ENCODE assay signal across 1 cellular context in the genomic region with DNA sequence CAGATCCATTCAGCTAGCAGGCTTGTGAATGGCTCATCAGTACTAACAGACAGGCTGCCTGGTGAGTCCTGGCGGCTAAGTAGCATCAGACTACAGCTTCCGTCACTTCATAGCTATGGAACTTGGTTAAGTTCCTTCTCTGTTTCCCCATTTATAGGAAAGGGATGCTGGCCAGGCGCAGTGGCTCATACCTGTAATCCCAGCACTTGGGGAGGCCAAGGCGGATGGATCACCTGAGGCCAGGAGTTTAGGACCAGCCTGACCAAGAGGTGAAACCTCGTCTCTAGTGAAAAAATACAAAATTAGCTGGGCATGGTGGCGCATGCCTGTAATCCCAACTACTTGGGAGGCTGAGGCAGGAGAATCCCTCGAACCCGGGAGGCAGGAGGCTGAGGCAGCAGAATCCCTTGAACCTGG.
TF ChIP-seq lines count a peak whose summit lies in the region.

No MANE protein-coding gene starts in this region.

TF ChIP-seq in HepG2, 621 proteins besides CTCF, POLR2A, EP300 and RAD21 (continues in another document):
- peak; percentile 20; the same call in 1 of the 2 replicates for TF ChIP-seq SALL1 (CRISPR knock-in tag; IDR thresholded peaks at IDR 0.05)
- 0 out of 2 replicates have a peak, but pooled peaks have one; percentile 12 for TF ChIP-seq ZMAT3 (CRISPR knock-in tag; conservative IDR thresholded peaks at IDR 0.05)
- TF ChIP-seq ZNF557 (CRISPR knock-in tag; IDR thresholded peaks at IDR 0.05): 0 out of 2 replicates have a peak, but pooled peaks have one; percentile 29
- peak; percentile 63; the same call in 1 of the 2 replicates for TF ChIP-seq NFKB2 (CRISPR knock-in tag; IDR thresholded peaks at IDR 0.05; ENCODE audit: borderline replicate concordance)
- TF ChIP-seq, protein P1, sequence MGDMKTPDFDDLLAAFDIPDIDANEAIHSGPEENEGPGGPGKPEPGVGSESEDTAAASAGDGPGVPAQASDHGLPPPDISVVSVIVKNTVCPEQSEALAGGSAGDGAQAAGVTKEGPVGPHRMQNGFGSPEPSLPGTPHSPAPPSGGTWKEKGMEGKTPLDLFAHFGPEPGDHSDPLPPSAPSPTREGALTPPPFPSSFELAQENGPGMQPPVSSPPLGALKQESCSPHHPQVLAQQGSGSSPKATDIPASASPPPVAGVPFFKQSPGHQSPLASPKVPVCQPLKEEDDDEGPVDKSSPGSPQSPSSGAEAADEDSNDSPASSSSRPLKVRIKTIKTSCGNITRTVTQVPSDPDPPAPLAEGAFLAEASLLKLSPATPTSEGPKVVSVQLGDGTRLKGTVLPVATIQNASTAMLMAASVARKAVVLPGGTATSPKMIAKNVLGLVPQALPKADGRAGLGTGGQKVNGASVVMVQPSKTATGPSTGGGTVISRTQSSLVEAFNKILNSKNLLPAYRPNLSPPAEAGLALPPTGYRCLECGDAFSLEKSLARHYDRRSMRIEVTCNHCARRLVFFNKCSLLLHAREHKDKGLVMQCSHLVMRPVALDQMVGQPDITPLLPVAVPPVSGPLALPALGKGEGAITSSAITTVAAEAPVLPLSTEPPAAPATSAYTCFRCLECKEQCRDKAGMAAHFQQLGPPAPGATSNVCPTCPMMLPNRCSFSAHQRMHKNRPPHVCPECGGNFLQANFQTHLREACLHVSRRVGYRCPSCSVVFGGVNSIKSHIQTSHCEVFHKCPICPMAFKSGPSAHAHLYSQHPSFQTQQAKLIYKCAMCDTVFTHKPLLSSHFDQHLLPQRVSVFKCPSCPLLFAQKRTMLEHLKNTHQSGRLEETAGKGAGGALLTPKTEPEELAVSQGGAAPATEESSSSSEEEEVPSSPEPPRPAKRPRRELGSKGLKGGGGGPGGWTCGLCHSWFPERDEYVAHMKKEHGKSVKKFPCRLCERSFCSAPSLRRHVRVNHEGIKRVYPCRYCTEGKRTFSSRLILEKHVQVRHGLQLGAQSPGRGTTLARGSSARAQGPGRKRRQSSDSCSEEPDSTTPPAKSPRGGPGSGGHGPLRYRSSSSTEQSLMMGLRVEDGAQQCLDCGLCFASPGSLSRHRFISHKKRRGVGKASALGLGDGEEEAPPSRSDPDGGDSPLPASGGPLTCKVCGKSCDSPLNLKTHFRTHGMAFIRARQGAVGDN (CRISPR knock-in tag; IDR thresholded peaks at IDR 0.05): 0 out of 2 replicates have a peak, but pooled peaks have one; percentile 35
- TF ChIP-seq ZNF547 (CRISPR knock-in tag; IDR thresholded peaks at IDR 0.05): 0 out of 2 replicates have a peak, but pooled peaks have one; percentile 17
- TF ChIP-seq, protein P2, sequence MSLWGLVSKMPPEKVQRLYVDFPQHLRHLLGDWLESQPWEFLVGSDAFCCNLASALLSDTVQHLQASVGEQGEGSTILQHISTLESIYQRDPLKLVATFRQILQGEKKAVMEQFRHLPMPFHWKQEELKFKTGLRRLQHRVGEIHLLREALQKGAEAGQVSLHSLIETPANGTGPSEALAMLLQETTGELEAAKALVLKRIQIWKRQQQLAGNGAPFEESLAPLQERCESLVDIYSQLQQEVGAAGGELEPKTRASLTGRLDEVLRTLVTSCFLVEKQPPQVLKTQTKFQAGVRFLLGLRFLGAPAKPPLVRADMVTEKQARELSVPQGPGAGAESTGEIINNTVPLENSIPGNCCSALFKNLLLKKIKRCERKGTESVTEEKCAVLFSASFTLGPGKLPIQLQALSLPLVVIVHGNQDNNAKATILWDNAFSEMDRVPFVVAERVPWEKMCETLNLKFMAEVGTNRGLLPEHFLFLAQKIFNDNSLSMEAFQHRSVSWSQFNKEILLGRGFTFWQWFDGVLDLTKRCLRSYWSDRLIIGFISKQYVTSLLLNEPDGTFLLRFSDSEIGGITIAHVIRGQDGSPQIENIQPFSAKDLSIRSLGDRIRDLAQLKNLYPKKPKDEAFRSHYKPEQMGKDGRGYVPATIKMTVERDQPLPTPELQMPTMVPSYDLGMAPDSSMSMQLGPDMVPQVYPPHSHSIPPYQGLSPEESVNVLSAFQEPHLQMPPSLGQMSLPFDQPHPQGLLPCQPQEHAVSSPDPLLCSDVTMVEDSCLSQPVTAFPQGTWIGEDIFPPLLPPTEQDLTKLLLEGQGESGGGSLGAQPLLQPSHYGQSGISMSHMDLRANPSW (CRISPR knock-in tag; IDR thresholded peaks at IDR 0.05; ENCODE audit: borderline replicate concordance): 0 out of 2 replicates have a peak, but pooled peaks have one; percentile 8
- peak; percentile 8; the same call in 1 of the 2 replicates for TF ChIP-seq GABPB1 (CRISPR knock-in tag; IDR thresholded peaks at IDR 0.05)
- TF ChIP-seq, protein P3, sequence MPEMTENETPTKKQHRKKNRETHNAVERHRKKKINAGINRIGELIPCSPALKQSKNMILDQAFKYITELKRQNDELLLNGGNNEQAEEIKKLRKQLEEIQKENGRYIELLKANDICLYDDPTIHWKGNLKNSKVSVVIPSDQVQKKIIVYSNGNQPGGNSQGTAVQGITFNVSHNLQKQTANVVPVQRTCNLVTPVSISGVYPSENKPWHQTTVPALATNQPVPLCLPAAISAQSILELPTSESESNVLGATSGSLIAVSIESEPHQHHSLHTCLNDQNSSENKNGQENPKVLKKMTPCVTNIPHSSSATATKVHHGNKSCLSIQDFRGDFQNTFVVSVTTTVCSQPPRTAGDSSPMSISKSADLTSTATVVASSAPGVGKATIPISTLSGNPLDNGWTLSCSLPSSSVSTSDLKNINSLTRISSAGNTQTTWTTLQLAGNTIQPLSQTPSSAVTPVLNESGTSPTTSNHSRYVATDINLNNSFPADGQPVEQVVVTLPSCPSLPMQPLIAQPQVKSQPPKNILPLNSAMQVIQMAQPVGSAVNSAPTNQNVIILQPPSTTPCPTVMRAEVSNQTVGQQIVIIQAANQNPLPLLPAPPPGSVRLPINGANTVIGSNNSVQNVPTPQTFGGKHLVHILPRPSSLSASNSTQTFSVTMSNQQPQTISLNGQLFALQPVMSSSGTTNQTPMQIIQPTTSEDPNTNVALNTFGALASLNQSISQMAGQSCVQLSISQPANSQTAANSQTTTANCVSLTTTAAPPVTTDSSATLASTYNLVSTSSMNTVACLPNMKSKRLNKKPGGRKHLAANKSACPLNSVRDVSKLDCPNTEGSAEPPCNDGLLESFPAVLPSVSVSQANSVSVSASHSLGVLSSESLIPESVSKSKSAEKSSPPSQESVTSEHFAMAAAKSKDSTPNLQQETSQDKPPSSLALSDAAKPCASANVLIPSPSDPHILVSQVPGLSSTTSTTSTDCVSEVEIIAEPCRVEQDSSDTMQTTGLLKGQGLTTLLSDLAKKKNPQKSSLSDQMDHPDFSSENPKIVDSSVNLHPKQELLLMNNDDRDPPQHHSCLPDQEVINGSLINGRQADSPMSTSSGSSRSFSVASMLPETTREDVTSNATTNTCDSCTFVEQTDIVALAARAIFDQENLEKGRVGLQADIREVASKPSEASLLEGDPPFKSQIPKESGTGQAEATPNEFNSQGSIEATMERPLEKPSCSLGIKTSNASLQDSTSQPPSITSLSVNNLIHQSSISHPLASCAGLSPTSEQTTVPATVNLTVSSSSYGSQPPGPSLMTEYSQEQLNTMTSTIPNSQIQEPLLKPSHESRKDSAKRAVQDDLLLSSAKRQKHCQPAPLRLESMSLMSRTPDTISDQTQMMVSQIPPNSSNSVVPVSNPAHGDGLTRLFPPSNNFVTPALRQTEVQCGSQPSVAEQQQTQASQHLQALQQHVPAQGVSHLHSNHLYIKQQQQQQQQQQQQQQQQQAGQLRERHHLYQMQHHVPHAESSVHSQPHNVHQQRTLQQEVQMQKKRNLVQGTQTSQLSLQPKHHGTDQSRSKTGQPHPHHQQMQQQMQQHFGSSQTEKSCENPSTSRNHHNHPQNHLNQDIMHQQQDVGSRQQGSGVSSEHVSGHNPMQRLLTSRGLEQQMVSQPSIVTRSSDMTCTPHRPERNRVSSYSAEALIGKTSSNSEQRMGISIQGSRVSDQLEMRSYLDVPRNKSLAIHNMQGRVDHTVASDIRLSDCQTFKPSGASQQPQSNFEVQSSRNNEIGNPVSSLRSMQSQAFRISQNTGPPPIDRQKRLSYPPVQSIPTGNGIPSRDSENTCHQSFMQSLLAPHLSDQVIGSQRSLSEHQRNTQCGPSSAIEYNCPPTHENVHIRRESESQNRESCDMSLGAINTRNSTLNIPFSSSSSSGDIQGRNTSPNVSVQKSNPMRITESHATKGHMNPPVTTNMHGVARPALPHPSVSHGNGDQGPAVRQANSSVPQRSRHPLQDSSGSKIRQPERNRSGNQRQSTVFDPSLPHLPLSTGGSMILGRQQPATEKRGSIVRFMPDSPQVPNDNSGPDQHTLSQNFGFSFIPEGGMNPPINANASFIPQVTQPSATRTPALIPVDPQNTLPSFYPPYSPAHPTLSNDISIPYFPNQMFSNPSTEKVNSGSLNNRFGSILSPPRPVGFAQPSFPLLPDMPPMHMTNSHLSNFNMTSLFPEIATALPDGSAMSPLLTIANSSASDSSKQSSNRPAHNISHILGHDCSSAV (CRISPR knock-in tag; IDR thresholded peaks at IDR 0.05; ENCODE audit: borderline replicate concordance): 0 out of 2 replicates have a peak, but pooled peaks have one; percentile 48
- peak; percentile 26; the same call in 1 of the 2 replicates for TF ChIP-seq ZNF367 (CRISPR knock-in tag; IDR thresholded peaks at IDR 0.05; ENCODE audit: borderline replicate concordance)
- TF ChIP-seq ZNF83 (CRISPR knock-in tag; IDR thresholded peaks at IDR 0.05; ENCODE audit: borderline replicate concordance): peak; percentile 75; the same call in 1 of the 2 replicates
- 0 out of 2 replicates have a peak, but pooled peaks have one; percentile 30 for TF ChIP-seq ZNF430 (CRISPR knock-in tag; IDR thresholded peaks at IDR 0.05)
- TF ChIP-seq ZMYM3 (CRISPR knock-in tag; IDR thresholded peaks at IDR 0.05): peak; percentile 34; the same call in 1 of the 2 replicates
- TF ChIP-seq BRD4 (CRISPR knock-in tag; IDR thresholded peaks at IDR 0.05): 0 out of 2 replicates have a peak, but pooled peaks have one; percentile 51
- TF ChIP-seq ZNF569 (CRISPR knock-in tag; IDR thresholded peaks at IDR 0.05; ENCODE audit: borderline replicate concordance): 0 out of 2 replicates have a peak, but pooled peaks have one; percentile 49
- TF ChIP-seq AHR (CRISPR knock-in tag; IDR thresholded peaks at IDR 0.05): 0 out of 2 replicates have a peak, but pooled peaks have one; percentile 53
- 0 out of 2 replicates have a peak, but pooled peaks have one; percentile 46 for TF ChIP-seq XBP1 (CRISPR knock-in tag; IDR thresholded peaks at IDR 0.05)
- 0 out of 2 replicates have a peak, but pooled peaks have one; percentile 71 for TF ChIP-seq ZNF737 (CRISPR knock-in tag; IDR thresholded peaks at IDR 0.05; ENCODE audit: borderline replicate concordance)
- TF ChIP-seq, protein P4, sequence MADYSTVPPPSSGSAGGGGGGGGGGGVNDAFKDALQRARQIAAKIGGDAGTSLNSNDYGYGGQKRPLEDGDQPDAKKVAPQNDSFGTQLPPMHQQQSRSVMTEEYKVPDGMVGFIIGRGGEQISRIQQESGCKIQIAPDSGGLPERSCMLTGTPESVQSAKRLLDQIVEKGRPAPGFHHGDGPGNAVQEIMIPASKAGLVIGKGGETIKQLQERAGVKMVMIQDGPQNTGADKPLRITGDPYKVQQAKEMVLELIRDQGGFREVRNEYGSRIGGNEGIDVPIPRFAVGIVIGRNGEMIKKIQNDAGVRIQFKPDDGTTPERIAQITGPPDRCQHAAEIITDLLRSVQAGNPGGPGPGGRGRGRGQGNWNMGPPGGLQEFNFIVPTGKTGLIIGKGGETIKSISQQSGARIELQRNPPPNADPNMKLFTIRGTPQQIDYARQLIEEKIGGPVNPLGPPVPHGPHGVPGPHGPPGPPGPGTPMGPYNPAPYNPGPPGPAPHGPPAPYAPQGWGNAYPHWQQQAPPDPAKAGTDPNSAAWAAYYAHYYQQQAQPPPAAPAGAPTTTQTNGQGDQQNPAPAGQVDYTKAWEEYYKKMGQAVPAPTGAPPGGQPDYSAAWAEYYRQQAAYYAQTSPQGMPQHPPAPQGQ (CRISPR knock-in tag; IDR thresholded peaks at IDR 0.05; ENCODE audit: borderline replicate concordance): 0 out of 2 replicates have a peak, but pooled peaks have one; percentile 66
- TF ChIP-seq FOSL1 (CRISPR knock-in tag; IDR thresholded peaks at IDR 0.05; ENCODE audit: borderline replicate concordance): peak; percentile 7; the same call in 1 of the 2 replicates
- TF ChIP-seq, protein P5, sequence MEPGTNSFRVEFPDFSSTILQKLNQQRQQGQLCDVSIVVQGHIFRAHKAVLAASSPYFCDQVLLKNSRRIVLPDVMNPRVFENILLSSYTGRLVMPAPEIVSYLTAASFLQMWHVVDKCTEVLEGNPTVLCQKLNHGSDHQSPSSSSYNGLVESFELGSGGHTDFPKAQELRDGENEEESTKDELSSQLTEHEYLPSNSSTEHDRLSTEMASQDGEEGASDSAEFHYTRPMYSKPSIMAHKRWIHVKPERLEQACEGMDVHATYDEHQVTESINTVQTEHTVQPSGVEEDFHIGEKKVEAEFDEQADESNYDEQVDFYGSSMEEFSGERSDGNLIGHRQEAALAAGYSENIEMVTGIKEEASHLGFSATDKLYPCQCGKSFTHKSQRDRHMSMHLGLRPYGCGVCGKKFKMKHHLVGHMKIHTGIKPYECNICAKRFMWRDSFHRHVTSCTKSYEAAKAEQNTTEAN (CRISPR knock-in tag; conservative IDR thresholded peaks at IDR 0.05): 0 out of 2 replicates have a peak, but pooled peaks have one; percentile 18
- TF ChIP-seq ZNF263 (CRISPR knock-in tag; IDR thresholded peaks at IDR 0.05): peak; percentile 37; the same call in 1 of the 2 replicates
- peak; percentile 70; the same call in 1 of the 2 replicates for TF ChIP-seq ZNF256 (CRISPR knock-in tag; conservative IDR thresholded peaks at IDR 0.05)
- TF ChIP-seq, protein P6, sequence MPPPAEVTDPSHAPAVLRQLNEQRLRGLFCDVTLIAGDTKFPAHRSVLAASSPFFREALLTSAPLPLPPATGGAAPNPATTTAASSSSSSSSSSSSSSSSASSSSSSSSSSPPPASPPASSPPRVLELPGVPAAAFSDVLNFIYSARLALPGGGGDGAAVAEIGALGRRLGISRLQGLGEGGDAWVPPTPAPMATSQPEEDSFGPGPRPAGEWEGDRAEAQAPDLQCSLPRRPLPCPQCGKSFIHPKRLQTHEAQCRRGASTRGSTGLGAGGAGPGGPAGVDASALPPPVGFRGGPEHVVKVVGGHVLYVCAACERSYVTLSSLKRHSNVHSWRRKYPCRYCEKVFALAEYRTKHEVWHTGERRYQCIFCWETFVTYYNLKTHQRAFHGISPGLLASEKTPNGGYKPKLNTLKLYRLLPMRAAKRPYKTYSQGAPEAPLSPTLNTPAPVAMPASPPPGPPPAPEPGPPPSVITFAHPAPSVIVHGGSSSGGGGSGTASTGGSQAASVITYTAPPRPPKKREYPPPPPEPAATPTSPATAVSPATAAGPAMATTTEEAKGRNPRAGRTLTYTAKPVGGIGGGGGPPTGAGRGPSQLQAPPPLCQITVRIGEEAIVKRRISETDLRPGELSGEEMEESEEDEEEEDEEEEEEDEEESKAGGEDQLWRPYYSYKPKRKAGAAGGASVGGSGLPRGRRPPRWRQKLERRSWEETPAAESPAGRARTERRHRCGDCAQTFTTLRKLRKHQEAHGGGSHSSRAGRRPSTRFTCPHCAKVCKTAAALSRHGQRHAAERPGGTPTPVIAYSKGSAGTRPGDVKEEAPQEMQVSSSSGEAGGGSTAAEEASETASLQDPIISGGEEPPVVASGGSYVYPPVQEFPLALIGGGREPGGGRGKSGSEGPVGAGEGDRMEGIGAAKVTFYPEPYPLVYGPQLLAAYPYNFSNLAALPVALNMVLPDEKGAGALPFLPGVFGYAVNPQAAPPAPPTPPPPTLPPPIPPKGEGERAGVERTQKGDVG (CRISPR knock-in tag; IDR thresholded peaks at IDR 0.05; ENCODE audit: borderline replicate concordance): peak; percentile 65; the same call in 1 of the 2 replicates
- TF ChIP-seq ZC3H4 (CRISPR knock-in tag; IDR thresholded peaks at IDR 0.05; ENCODE audit: borderline replicate concordance): 0 out of 2 replicates have a peak, but pooled peaks have one; percentile 47
- 0 out of 2 replicates have a peak, but pooled peaks have one; percentile 4 for TF ChIP-seq KAT7 (CRISPR knock-in tag; IDR thresholded peaks at IDR 0.05; ENCODE audit: borderline replicate concordance)
- TF ChIP-seq HOXA3 (CRISPR knock-in tag; IDR thresholded peaks at IDR 0.05): peak; percentile 23; the same call in 1 of the 2 replicates
- peak; percentile 30; the same call in 1 of the 2 replicates for TF ChIP-seq FOXC1 (CRISPR knock-in tag; IDR thresholded peaks at IDR 0.05; ENCODE audit: borderline replicate concordance)
- TF ChIP-seq ZNF678 (CRISPR knock-in tag; IDR thresholded peaks at IDR 0.05): 0 out of 2 replicates have a peak, but pooled peaks have one; percentile 6
